In genomic region chr4:38009949-38010348, GRCh38 we compare ENCODE assay signal across 43 cellular contexts. TPM values are rescaled to one million over a fixed set of nuclear protein-coding genes. Genes with fewer than 3 reads are reported as not detected.
DNase-seq lines count a peak whose midpoint lies in the region; ATAC-seq, FAIRE-seq and TF ChIP-seq lines count a peak whose summit lies in the region.
"Had no signal": no experiment of that assay in that cellular context is flagged by ENCODE, and none has a peak within 500 bp of the region (broad histone marks: within the 10 kb centered on the region; RNA-seq: fewer than 3 reads in every experiment).

No MANE protein-coding gene starts in this region.

- H3K9me3 ChIP-seq in astrocyte (ENCODE audit: insufficient read depth, low read depth, low read length) (no peaks in the 10 kb centered on the region), fibroblast of lung (ENCODE audit: control insufficient read depth, insufficient read depth, low read depth, low read length) (no peaks in the 10 kb centered on the region), ovary (no peaks in the 10 kb centered on the region), upper lobe of left lung (no peaks in the 10 kb centered on the region), right atrium auricular region (no peaks in the 10 kb centered on the region), HAP-1 (no peaks in the 10 kb centered on the region)
- H3K9me3 ChIP-seq: BLaER1, Caco-2, Peyer's patch, upper lobe of right lung had no signal

- H3K4me1 Mint-ChIP-seq in astrocyte (ENCODE audit: low read depth, unreplicated experiment) = peaks cover 18% of the 10 kb centered on the region
- H3K4me1 Mint-ChIP-seq in activated CD4-positive, alpha-beta memory T cell treated with anti-CD3 and anti-CD28 coated beads for 36 hours (ENCODE audit: low read depth) = peaks cover 17% of the 10 kb centered on the region

- H3K27me3 Mint-ChIP-seq in astrocyte (ENCODE audit: low read depth, unreplicated experiment) = peaks cover 2% of the 10 kb centered on the region
- H3K27me3 Mint-ChIP-seq in activated CD4-positive, alpha-beta memory T cell treated with anti-CD3 and anti-CD28 coated beads for 36 hours = no peaks in the 10 kb centered on the region
- H3K27me3 Mint-ChIP-seq: activated naive CD4-positive, alpha-beta T cell treated with anti-CD3 and anti-CD28 coated beads, Interleukin-2, amount 50 U/mL, for 24 hours had no signal

- H3K79me2 ChIP-seq in astrocyte (ENCODE audit: insufficient read depth, low read length) = peaks cover 59% of the 10 kb centered on the region
- H3K79me2 ChIP-seq in fibroblast of lung (ENCODE audit: control insufficient read depth, insufficient read depth, low read length) = peaks cover 3% of the 10 kb centered on the region

- H3K4me3 Mint-ChIP-seq in astrocyte (ENCODE audit: unreplicated experiment) = no peak overlapping the region
- no peak overlapping the region for H3K4me3 Mint-ChIP-seq in activated CD4-positive, alpha-beta memory T cell treated with anti-CD3 and anti-CD28 coated beads for 36 hours
- H3K4me3 Mint-ChIP-seq: activated naive CD4-positive, alpha-beta T cell treated with anti-CD3 and anti-CD28 coated beads, Interleukin-2, amount 50 U/mL, for 24 hours; immature natural killer cell had no signal

- H3K36me3 ChIP-seq in astrocyte (ENCODE audit: insufficient read depth, low read length) (no peaks in the 10 kb centered on the region), fibroblast of lung (ENCODE audit: control insufficient read depth, insufficient read depth, low read length) (no peaks in the 10 kb centered on the region), ovary (no peaks in the 10 kb centered on the region), upper lobe of left lung (peaks cover 0 to 7% (median 6%) of the 10 kb centered on the region in 4 donors), right atrium auricular region (peaks cover 8% of the 10 kb centered on the region), HAP-1 (replicated peaks) (0 out of 2 replicates have a peak, but pooled peaks cover 2% of the 10 kb centered on the region)

- no peak for TF ChIP-seq CTCF in astrocyte (IDR thresholded peaks at IDR 0.05; ENCODE audit: insufficient read depth, low read depth, low read length)
- no peak for TF ChIP-seq CTCF in fibroblast of lung (conservative IDR thresholded peaks at IDR 0.05 in 1 of 2, IDR thresholded peaks at IDR 0.05 in 1 of 2; ENCODE audit: low read depth in 1 of 2, low read length in 2 of 2)
- TF ChIP-seq CTCF in ovary (IDR thresholded peaks at IDR 0.05) = no peak
- TF ChIP-seq CTCF in upper lobe of left lung (IDR thresholded peaks at IDR 0.05) = no peak
- no peak for TF ChIP-seq CTCF in right atrium auricular region (IDR thresholded peaks at IDR 0.05)

- in situ Hi-C loops in HAP-1 (cut with MboI; ENCODE audit: low sequenced_read_pairs) = no loop called here

- no peak for TF ChIP-seq EP300 in ovary (IDR thresholded peaks at IDR 0.05)
- no peak for TF ChIP-seq EP300 in upper lobe of left lung (IDR thresholded peaks at IDR 0.05)

- no peak overlapping the region for H3K27ac ChIP-seq in astrocyte (ENCODE audit: low read depth, low read length)
- H3K27ac ChIP-seq in fibroblast of lung (ENCODE audit: insufficient read depth, low read length) = no peak overlapping the region
- H3K27ac ChIP-seq in ovary = peak overlapping the region; percentile 22 to 47
- H3K27ac ChIP-seq in upper lobe of left lung = peak overlapping the region in 3 of 4 donors; percentile 28 to 56 (median 32)
- peak overlapping the region in 1 of 2 donors; percentile 37 for H3K27ac ChIP-seq in right atrium auricular region
- H3K27ac ChIP-seq: BLaER1, epithelial cell of prostate, foreskin keratinocyte, HL-60, upper lobe of right lung had no signal

- H3K27me3 ChIP-seq in astrocyte (ENCODE audit: insufficient read depth, low read length) = no peaks in the 10 kb centered on the region
- no peaks in the 10 kb centered on the region for H3K27me3 ChIP-seq in fibroblast of lung (ENCODE audit: control insufficient read depth, insufficient read depth, low read length)
- H3K27me3 ChIP-seq in ovary = no peaks in the 10 kb centered on the region
- H3K27me3 ChIP-seq in upper lobe of left lung = no peaks in the 10 kb centered on the region
- no peaks in the 10 kb centered on the region for H3K27me3 ChIP-seq in right atrium auricular region
- no peaks in the 10 kb centered on the region for H3K27me3 ChIP-seq in HAP-1 (ENCODE audit: low read depth)
- H3K27me3 ChIP-seq: BLaER1, dorsolateral prefrontal cortex, foreskin keratinocyte, Peyer's patch, upper lobe of right lung had no signal

- H3K36me3 Mint-ChIP-seq in astrocyte (ENCODE audit: low read depth, unreplicated experiment) = no peaks in the 10 kb centered on the region
- peaks cover 3% of the 10 kb centered on the region for H3K36me3 Mint-ChIP-seq in activated CD4-positive, alpha-beta memory T cell treated with anti-CD3 and anti-CD28 coated beads for 36 hours

- WGBS in ovary, 3 donors = 17 to 22% (median 19%) methylated on average over 3 of the region's 3 CpGs
- 64 to 68% methylated on average over 3 of the region's 3 CpGs for WGBS in upper lobe of left lung, 2 donors

- DNase-seq in astrocyte (ENCODE audit: low read depth) (no peak), fibroblast of lung (ENCODE audit: low read depth in 2 of 2) (no peak), ovary (no peak), upper lobe of left lung (no peak), right atrium auricular region (ENCODE audit: low spot score) (no peak), HAP-1 (ENCODE audit: low spot score in 2 of 2) (no peak), NCI-H446 (lab: John Stamatoyannopoulos, UW) (no peak)
- no peak for DNase-seq in activated CD4-positive, alpha-beta memory T cell treated with anti-CD3 and anti-CD28 coated beads for 36 hours
- DNase-seq: activated CD4-positive, alpha-beta T cell treated with anti-CD3 and anti-CD28 coated beads, Interleukin-2, amount 50 U/mL, for 48 hours; activated CD8-positive, alpha-beta memory T cell treated with anti-CD3 and anti-CD28 coated beads, Interleukin-2, amount 50 U/mL, for 48 hours; aorta; Caco-2; central memory CD4-positive, alpha-beta T cell; DMS79 treated with DMSO at 0.1 percent for 48 hours; dorsolateral prefrontal cortex; foreskin keratinocyte; GF-D8; GOT3; hippocampal formation; immature natural killer cell; mesendoderm; NCI-H1048; NCI-H1694 treated with DMSO at 0.1 percent for 48 hours; NCI-H2171 treated with DMSO at 0.1 percent for 48 hours; NCI-H526; Peyer's patch; SIG-M5; small intestine; stimulated activated CD4-positive, alpha-beta T cell treated with anti-CD3 and anti-CD28 coated beads, Interleukin-1b, Interleukin-23, amount 100 ng/mL, for 48 hours; stimulated activated CD8-positive, alpha-beta memory T cell treated with anti-CD3 and anti-CD28 coated beads, Interleukin-4, amount 100 ng/mL, for 48 hours; upper lobe of right lung had no signal

- POLR2A ChIA-PET in activated CD4-positive, alpha-beta memory T cell treated with anti-CD3 and anti-CD28 coated beads for 36 hours (lab: Charles Lee) = no interaction called here

- H3K4me3 ChIP-seq in astrocyte (ENCODE audit: insufficient read depth, low read depth, low read length) = no peak overlapping the region
- H3K4me3 ChIP-seq in fibroblast of lung (replicated peaks in 1 of 4; ENCODE audit: control extremely low read depth in 1 of 4, insufficient read depth in 1 of 4, low read depth in 3 of 4, low read length in 4 of 4) = no peak overlapping the region
- H3K4me3 ChIP-seq in ovary = no peak overlapping the region
- no peak overlapping the region for H3K4me3 ChIP-seq in upper lobe of left lung
- H3K4me3 ChIP-seq in right atrium auricular region = no peak overlapping the region
- no peak overlapping the region for H3K4me3 ChIP-seq in HAP-1
- H3K4me3 ChIP-seq: BLaER1, dorsolateral prefrontal cortex, Peyer's patch, upper lobe of right lung had no signal

- peaks cover 66% of the 10 kb centered on the region for H4K20me1 ChIP-seq in astrocyte (ENCODE audit: insufficient read depth, low read length)
- no peaks in the 10 kb centered on the region for H4K20me1 ChIP-seq in fibroblast of lung (ENCODE audit: control insufficient read depth, extremely low read depth, insufficient read depth, low read length)

- FAIRE-seq in astrocyte (lab: Jason Lieb, UNC) = no peak
- FAIRE-seq: HepG2, small intestine had no signal

- intact Hi-C loops in ovary (cut with DNase I) = no loop called here
- intact Hi-C loops in activated CD4-positive, alpha-beta memory T cell treated with anti-CD3 and anti-CD28 coated beads for 36 hours (cut with micrococcal nuclease) = no loop called here

- H2AFZ ChIP-seq in astrocyte (ENCODE audit: low read depth, low read length) (no peak overlapping the region), fibroblast of lung (ENCODE audit: low read length) (no peak overlapping the region)

- no peak for ATAC-seq in upper lobe of left lung (ENCODE audit: low FRiP score in 2 of 2)
- ATAC-seq: activated CD4-positive, CD25-positive, alpha-beta regulatory T cell treated with anti-CD3 and anti-CD28 coated beads, Interleukin-2, amount 50 U/mL, for 24 hours; foreskin keratinocyte; HepG2; left lobe of liver; upper lobe of right lung had no signal

- CTCF ChIA-PET in activated CD4-positive, alpha-beta memory T cell treated with anti-CD3 and anti-CD28 coated beads for 36 hours (lab: Charles Lee) = no interaction called here

- TF ChIP-seq POLR2A in ovary (IDR thresholded peaks at IDR 0.05) (no peak), upper lobe of left lung (IDR thresholded peaks at IDR 0.05) (no peak)

- no peak overlapping the region for H3K4me2 ChIP-seq in astrocyte (ENCODE audit: low read length)
- H3K4me2 ChIP-seq in fibroblast of lung (ENCODE audit: extremely low read depth, insufficient read depth, low read length) = peak overlapping the region; percentile 36
- H3K4me2 ChIP-seq: BLaER1 had no signal

- no peaks in the 10 kb centered on the region for H3K9me3 Mint-ChIP-seq in astrocyte (ENCODE audit: unreplicated experiment)
- H3K9me3 Mint-ChIP-seq in activated CD4-positive, alpha-beta memory T cell treated with anti-CD3 and anti-CD28 coated beads for 36 hours = no peaks in the 10 kb centered on the region
- H3K9me3 Mint-ChIP-seq: activated naive CD4-positive, alpha-beta T cell treated with anti-CD3 and anti-CD28 coated beads, Interleukin-2, amount 50 U/mL, for 24 hours; activated T-helper 2 cell treated with anti-CD3 and anti-CD28 coated beads, Interferon-gamma antibody, Interleukin-2, Interleukin-4, amounts not matched to agents 10 μg/mL and 5 μg/mL and 100 μg/mL, durations not matched to agents 14 hours and 24 hours and 36 hours; immature natural killer cell had no signal

- no peak overlapping the region for H3K9ac ChIP-seq in astrocyte (ENCODE audit: low read length)
- no peak overlapping the region for H3K9ac ChIP-seq in fibroblast of lung (ENCODE audit: insufficient read depth, low read length)
- H3K9ac ChIP-seq: BLaER1 had no signal

- H3K27ac Mint-ChIP-seq in astrocyte (ENCODE audit: unreplicated experiment) = peak overlapping the region; percentile 11
- H3K27ac Mint-ChIP-seq in activated CD4-positive, alpha-beta memory T cell treated with anti-CD3 and anti-CD28 coated beads for 36 hours = no peak overlapping the region
- H3K27ac Mint-ChIP-seq: activated naive CD4-positive, alpha-beta T cell treated with anti-CD3 and anti-CD28 coated beads, Interleukin-2, amount 50 U/mL, for 24 hours; activated T-helper 2 cell treated with anti-CD3 and anti-CD28 coated beads, Interferon-gamma antibody, Interleukin-2, Interleukin-4, amounts not matched to agents 10 μg/mL and 5 μg/mL and 100 μg/mL, durations not matched to agents 14 hours and 24 hours and 36 hours had no signal

- H3K4me1 ChIP-seq in astrocyte (ENCODE audit: insufficient read depth, low read length) (peaks cover 17% of the 10 kb centered on the region), fibroblast of lung (ENCODE audit: control insufficient read depth, extremely low read depth, insufficient read depth, low read length) (no peaks in the 10 kb centered on the region), ovary (ENCODE audit: insufficient read depth) (peaks cover 16% of the 10 kb centered on the region), upper lobe of left lung (peaks cover 0 to 16% (median 8%) of the 10 kb centered on the region in 4 donors), right atrium auricular region (peaks cover 0 to 63% of the 10 kb centered on the region in 2 donors), HAP-1 (peaks cover 36% of the 10 kb centered on the region)
- H3K4me1 ChIP-seq: Caco-2, foreskin keratinocyte, upper lobe of right lung had no signal

RNA-seq across cellular contexts. Expression of gene PTTG2, which starts 49.8 kb away (rescaled TPM):
- not detected in 2 replicates for total RNA-seq in astrocyte
- total RNA-seq in fibroblast of lung = not detected in 2 replicates
- polyA plus RNA-seq in fibroblast of lung = not detected in 2 replicates
- polyA plus RNA-seq in fibroblast of lung (2012) = not detected in 2 replicates
- not detected in 2 replicates for polyA minus RNA-seq in fibroblast of lung (ENCODE audit: low replicate concordance)
- total RNA-seq in ovary = 1 to 10 TPM in 1 of 7 donors, under 1 TPM in 5, not detected in 1; 0.31 to 2.3 (median 0.77) TPM
- under 1 TPM; 0.13 to 0.32 TPM for polyA plus RNA-seq in ovary
- total RNA-seq in upper lobe of left lung = 10 to 100 TPM in 1 of 6 donors, 1 to 10 TPM in 1, under 1 TPM in 2, not detected in 2; 0.43 to 22.0 (median 0.85) TPM
- 1 to 10 TPM in 1 of 2 donors, not detected in 1; 3.6 TPM for total RNA-seq in right atrium auricular region
- total RNA-seq in activated CD4-positive, alpha-beta memory T cell treated with anti-CD3 and anti-CD28 coated beads for 36 hours = not detected
- total RNA-seq: activated T-helper 2 cell treated with anti-CD3 and anti-CD28 coated beads, Interferon-gamma antibody, Interleukin-2, Interleukin-4, amounts not matched to agents 10 μg/mL and 5 μg/mL and 100 μg/mL, durations not matched to agents 14 hours and 24 hours and 36 hours; Caco-2; foreskin keratinocyte; HepG2; left lobe of liver; LHCN-M2; myocyte; renal cortical epithelial cell had no signal
- polyA plus RNA-seq: AG04450, foreskin keratinocyte, HepG2, immature natural killer cell had no signal

Comparison
In these comparisons a context has a peak if more than half of its experiments do, and no peak if none do; other contexts are left out.
1. H3K27ac ChIP-seq: peak in ovary (2 of 2) and upper lobe of left lung (3 of 4); none in astrocyte (single experiment) and fibroblast of lung (single experiment).